10 cellular contexts compared by ENCODE assay signal in genomic region chr9:119004618-119004990, GRCh38.
A peak's percentile ranks its signal among the peaks of the same experiment; 100 is the strongest.
DNase-seq lines count a peak whose midpoint lies in the region; ATAC-seq, FAIRE-seq and TF ChIP-seq lines count a peak whose summit lies in the region.
"Had no signal": no experiment of that assay in that cellular context is flagged by ENCODE, and none has a peak within 500 bp of the region (broad histone marks: within the 10 kb centered on the region; RNA-seq: fewer than 3 reads in every experiment).

No MANE protein-coding gene starts in this region.

- no peaks in the 10 kb centered on the region for H3K27me3 Mint-ChIP-seq in activated naive CD4-positive, alpha-beta T cell treated with anti-CD3 and anti-CD28 coated beads, Interleukin-2, amount 10 ng/mL, durations not matched to agents 7 days and 5 days
- H3K27me3 Mint-ChIP-seq: IgD-negative memory B cell had no signal

- CTCF ChIA-PET in activated naive CD4-positive, alpha-beta T cell treated with anti-CD3 and anti-CD28 coated beads, Interleukin-2, amount 10 ng/mL, durations not matched to agents 7 days and 5 days (lab: Charles Lee) = no interaction called here

- peak; percentile 67 for DNase-seq in NCI-H2196 (lab: John Stamatoyannopoulos, UW; ENCODE audit: unreplicated experiment)
- DNase-seq in epithelial cell of esophagus (ENCODE audit: low read depth) = peak; percentile 5
- no peak for DNase-seq in lower lobe of right lung
- peak; percentile 20 for DNase-seq in urothelium cell line (ENCODE audit: low spot score)
- DNase-seq in NCI-H524 (lab: John Stamatoyannopoulos, UW) = no peak
- no peak for DNase-seq in SW480 (ENCODE audit: low spot score)
- no peak for DNase-seq in activated naive CD4-positive, alpha-beta T cell treated with anti-CD3 and anti-CD28 coated beads, Interleukin-2, amount 10 ng/mL, durations not matched to agents 7 days and 5 days
- DNase-seq: activated CD8-positive, alpha-beta memory T cell treated with anti-CD3 and anti-CD28 coated beads, Interleukin-2, amount 50 U/mL, for 4 hours had no signal

- no peak overlapping the region for H3K4me3 ChIP-seq in epithelial cell of esophagus (ENCODE audit: low read length)
- H3K4me3 ChIP-seq in lower lobe of right lung = no peak overlapping the region
- H3K4me3 ChIP-seq: SJSA1 had no signal

- H3K4me1 Mint-ChIP-seq in activated naive CD4-positive, alpha-beta T cell treated with anti-CD3 and anti-CD28 coated beads, Interleukin-2, amount 10 ng/mL, durations not matched to agents 7 days and 5 days = no peaks in the 10 kb centered on the region

- H3K4me1 ChIP-seq in lower lobe of right lung = peaks cover 7% of the 10 kb centered on the region
- H3K4me1 ChIP-seq: SJSA1 had no signal

- TF ChIP-seq CTCF in epithelial cell of esophagus (IDR thresholded peaks at IDR 0.05; ENCODE audit: insufficient read depth, low read depth, low read length, missing control alignments) (no peak), lower lobe of right lung (IDR thresholded peaks at IDR 0.05) (no peak)

- no peaks in the 10 kb centered on the region for H3K36me3 Mint-ChIP-seq in activated naive CD4-positive, alpha-beta T cell treated with anti-CD3 and anti-CD28 coated beads, Interleukin-2, amount 10 ng/mL, durations not matched to agents 7 days and 5 days
- H3K36me3 Mint-ChIP-seq: IgD-negative memory B cell had no signal

- no peaks in the 10 kb centered on the region for H3K36me3 ChIP-seq in lower lobe of right lung
- H3K36me3 ChIP-seq: SJSA1 had no signal

- no peaks in the 10 kb centered on the region for H3K9me3 ChIP-seq in lower lobe of right lung

- no peak overlapping the region for H3K4me3 Mint-ChIP-seq in activated naive CD4-positive, alpha-beta T cell treated with anti-CD3 and anti-CD28 coated beads, Interleukin-2, amount 10 ng/mL, durations not matched to agents 7 days and 5 days

- no peaks in the 10 kb centered on the region for H3K27me3 ChIP-seq in lower lobe of right lung (ENCODE audit: low read depth)
- H3K27me3 ChIP-seq: SJSA1 had no signal

- intact Hi-C loops in lower lobe of right lung (cut with DNase I) = no loop called here

- peak; percentile 79 to 80 for ATAC-seq in lower lobe of right lung

- peaks cover 3% of the 10 kb centered on the region for H3K9me3 Mint-ChIP-seq in activated naive CD4-positive, alpha-beta T cell treated with anti-CD3 and anti-CD28 coated beads, Interleukin-2, amount 10 ng/mL, durations not matched to agents 7 days and 5 days

- FAIRE-seq in urothelium cell line (lab: Jason Lieb, UNC) = no peak

- no peak overlapping the region for H3K27ac Mint-ChIP-seq in activated naive CD4-positive, alpha-beta T cell treated with anti-CD3 and anti-CD28 coated beads, Interleukin-2, amount 10 ng/mL, durations not matched to agents 7 days and 5 days
- H3K27ac Mint-ChIP-seq: IgD-negative memory B cell had no signal

- H3K27ac ChIP-seq in lower lobe of right lung = peak overlapping the region; percentile 57
- H3K27ac ChIP-seq: SJSA1 had no signal

Comparison
In these comparisons a context has a peak if more than half of its experiments do, and no peak if none do; other contexts are left out.
1. DNase-seq: peak in NCI-H2196 (single experiment), epithelial cell of esophagus (single experiment) and urothelium cell line (single experiment); none in lower lobe of right lung (single experiment), NCI-H524 (0 of 2), SW480 (single experiment) and activated naive CD4-positive, alpha-beta T cell treated with anti-CD3 and anti-CD28 coated beads, Interleukin-2, amount 10 ng/mL, durations not matched to agents 7 days and 5 days (single experiment).